Comparison of ENCODE assay signal across 9 cellular contexts in genomic region chr1:181151378-181152326, GRCh38.
DNase-seq lines count a peak whose midpoint lies in the region; ATAC-seq and TF ChIP-seq lines count a peak whose summit lies in the region.
"Had no signal": no experiment of that assay in that cellular context is flagged by ENCODE, and none has a peak within 500 bp of the region (broad histone marks: within the 10 kb centered on the region; RNA-seq: fewer than 3 reads in every experiment).

No MANE protein-coding gene starts in this region.

- TF ChIP-seq EP300 in tibial nerve (IDR thresholded peaks at IDR 0.05): no peak

- no peaks in the 10 kb centered on the region for H3K9me3 Mint-ChIP-seq in activated CD4-positive, alpha-beta T cell treated with anti-CD3 and anti-CD28 coated beads for 36 hours (ENCODE audit: low read depth)

- POLR2A ChIA-PET in activated CD4-positive, alpha-beta T cell treated with anti-CD3 and anti-CD28 coated beads for 36 hours (lab: Charles Lee): interaction anchor here (0.6 kb wide), 2 partner anchors 61 to 105 kb away, joined by 3 read pairs; no protein-coding TSS in a partner anchor

- H3K4me3 Mint-ChIP-seq in activated CD4-positive, alpha-beta T cell treated with anti-CD3 and anti-CD28 coated beads for 36 hours: no peak overlapping the region

- no peak for TF ChIP-seq POLR2A in tibial nerve (IDR thresholded peaks at IDR 0.05)

- peak; percentile 42 for DNase-seq in activated CD4-positive, alpha-beta T cell treated with anti-CD3 and anti-CD28 coated beads for 36 hours
- no peak for DNase-seq in activated CD4-positive, alpha-beta T cell treated with anti-CD3 and anti-CD28 coated beads, Interleukin-2, amount 50 U/mL, for 4 hours
- DNase-seq in LHCN-M2 (ENCODE audit: low read depth): peak; percentile 77
- DNase-seq in fibroblast of pulmonary artery (ENCODE audit: low read depth): peak; percentile 45
- DNase-seq in tibial nerve (ENCODE audit: low spot score in 2 of 2): no peak
- no peak for DNase-seq in activated gamma-delta T cell treated with Interleukin-2 at 50 U/mL for 16 hours
- DNase-seq in inferior parietal cortex (ENCODE audit: extremely low spot score): no peak
- DNase-seq in OCI-M2 (lab: John Stamatoyannopoulos, UW; ENCODE audit: unreplicated experiment): no peak

- TF ChIP-seq CTCF in fibroblast of pulmonary artery (IDR thresholded peaks at IDR 0.05; ENCODE audit: low read length, missing control alignments) (no peak), tibial nerve (IDR thresholded peaks at IDR 0.05) (no peak)

- H3K9me3 ChIP-seq in tibial nerve: no peaks in the 10 kb centered on the region
- H3K9me3 ChIP-seq: neutrophil had no signal

- 72% methylated on average over 11 of the region's 11 CpGs for WGBS in tibial nerve, 2 donors

- H3K4me1 ChIP-seq in tibial nerve: peaks cover 0 to 24% (median 23%) of the 10 kb centered on the region in 4 donors

- no peaks in the 10 kb centered on the region for H3K36me3 Mint-ChIP-seq in activated CD4-positive, alpha-beta T cell treated with anti-CD3 and anti-CD28 coated beads for 36 hours (ENCODE audit: low read depth)

- no peak overlapping the region for H3K27ac Mint-ChIP-seq in activated CD4-positive, alpha-beta T cell treated with anti-CD3 and anti-CD28 coated beads for 36 hours

- H3K36me3 ChIP-seq in tibial nerve: no peaks in the 10 kb centered on the region
- H3K36me3 ChIP-seq: neutrophil had no signal

- H3K27me3 ChIP-seq in tibial nerve: no peaks in the 10 kb centered on the region
- H3K27me3 ChIP-seq: neutrophil had no signal

- intact Hi-C loops in activated CD4-positive, alpha-beta T cell treated with anti-CD3 and anti-CD28 coated beads for 36 hours (cut with DNase I, micrococcal nuclease): no loop called here

- H3K4me3 ChIP-seq in fibroblast of pulmonary artery (replicated peaks; ENCODE audit: low read depth, low read length) (no peak overlapping the region), tibial nerve (no peak overlapping the region)

- peak overlapping the region; percentile 60 to 90 (median 76) for H3K27ac ChIP-seq in tibial nerve
- H3K27ac ChIP-seq: neutrophil had no signal

- ATAC-seq in activated CD4-positive, alpha-beta T cell treated with anti-CD3 and anti-CD28 coated beads for 36 hours: peak; percentile 23

- CTCF ChIA-PET in activated CD4-positive, alpha-beta T cell treated with anti-CD3 and anti-CD28 coated beads for 36 hours (lab: Charles Lee): interaction anchor here (0.7 to 4.8 kb wide), 6 partner anchors 9 to 270 kb away, joined by 3 to 26 read pairs (median 4); no protein-coding TSS in a partner anchor

- H3K27me3 Mint-ChIP-seq in activated CD4-positive, alpha-beta T cell treated with anti-CD3 and anti-CD28 coated beads for 36 hours: no peaks in the 10 kb centered on the region

- H3K4me1 Mint-ChIP-seq in activated CD4-positive, alpha-beta T cell treated with anti-CD3 and anti-CD28 coated beads for 36 hours: peaks cover 46% of the 10 kb centered on the region

Comparison
In these comparisons a context has a peak if more than half of its experiments do, and no peak if none do; other contexts are left out.
1. DNase-seq: peak in activated CD4-positive, alpha-beta T cell treated with anti-CD3 and anti-CD28 coated beads for 36 hours (single experiment), LHCN-M2 (single experiment) and fibroblast of pulmonary artery (single experiment); none in activated CD4-positive, alpha-beta T cell treated with anti-CD3 and anti-CD28 coated beads, Interleukin-2, amount 50 U/mL, for 4 hours (0 of 2), tibial nerve (0 of 2), activated gamma-delta T cell treated with Interleukin-2 at 50 U/mL for 16 hours (single experiment), inferior parietal cortex (single experiment) and OCI-M2 (single experiment).